7 cellular contexts compared by ENCODE assay signal in the genomic region with DNA sequence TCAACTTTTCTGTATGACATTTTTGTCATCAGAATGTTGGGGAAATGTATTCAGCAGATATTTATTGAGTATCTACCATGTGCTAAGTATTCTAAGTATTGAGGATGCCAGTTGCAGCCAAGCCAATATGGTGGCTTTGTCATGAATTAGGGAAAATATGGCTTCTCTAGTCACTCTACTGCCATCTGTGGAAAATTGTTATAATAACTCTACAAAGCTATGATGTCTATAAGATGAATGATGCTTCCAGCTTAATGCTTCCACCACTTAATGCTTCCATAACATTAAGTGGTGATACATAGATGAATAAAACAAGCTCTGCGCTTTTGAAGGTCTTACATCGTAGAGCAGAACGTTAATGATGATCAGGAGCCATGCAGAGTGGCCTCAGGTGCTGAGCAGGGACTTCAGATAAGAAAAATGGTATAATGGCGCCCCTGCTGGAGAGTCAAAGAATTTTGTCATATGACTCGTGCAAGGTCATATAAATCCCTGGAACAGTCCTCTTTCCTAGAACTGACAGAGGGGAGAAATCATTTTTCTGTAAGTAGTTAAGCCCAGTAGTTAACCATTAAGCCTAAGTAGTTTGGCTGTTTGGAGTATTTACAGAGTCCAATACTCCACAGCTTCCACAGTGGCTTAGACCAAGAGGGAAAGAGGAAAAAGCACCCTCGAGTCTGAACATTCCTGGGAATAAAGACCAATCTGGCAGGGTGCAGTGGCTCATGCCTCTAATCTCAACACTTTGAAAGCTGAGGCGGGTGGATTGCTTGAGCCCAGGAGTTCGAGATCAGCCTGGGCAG. TPM values are rescaled to one million over a fixed set of nuclear protein-coding genes. Genes with fewer than 3 reads are reported as not detected.
DNase-seq lines count a peak whose midpoint lies in the region; ATAC-seq, FAIRE-seq and TF ChIP-seq lines count a peak whose summit lies in the region.

No MANE protein-coding gene starts in this region.

- H3K27ac Mint-ChIP-seq in astrocyte (ENCODE audit: unreplicated experiment), result no peak overlapping the region

- H3K4me1 ChIP-seq in astrocyte (ENCODE audit: insufficient read depth, low read length) (peaks cover 19% of the 10 kb centered on the region), left lung (peaks cover 0 to 37% of the 10 kb centered on the region in 2 donors), testis (no peaks in the 10 kb centered on the region)

- H3K9me3 ChIP-seq in astrocyte (ENCODE audit: insufficient read depth, low read depth, low read length) (no peaks in the 10 kb centered on the region), left lung (no peaks in the 10 kb centered on the region), testis (no peaks in the 10 kb centered on the region)

- DNase-seq in GM12864 (ENCODE audit: low read depth) (no peak), NCI-H1105 (lab: John Stamatoyannopoulos, UW) (peak; percentile 51), SW480 (ENCODE audit: low spot score) (peak; percentile 68), astrocyte (ENCODE audit: low read depth) (peak; percentile 14), left lung (no peak), testis (peak; percentile 39)

- H3K9ac ChIP-seq in astrocyte (ENCODE audit: low read length), result no peak overlapping the region

- H3K27me3 ChIP-seq in astrocyte (ENCODE audit: insufficient read depth, low read length) (no peaks in the 10 kb centered on the region), left lung (no peaks in the 10 kb centered on the region), testis (no peaks in the 10 kb centered on the region)

- peak; percentile 77 for ATAC-seq in left lung
- ATAC-seq in GM18861 (IDR thresholded peaks at IDR 0.05; ENCODE audit: unreplicated experiment), result no peak

- H3K27me3 Mint-ChIP-seq in astrocyte (ENCODE audit: low read depth, unreplicated experiment), result peaks cover 2% of the 10 kb centered on the region

- H3K9me3 Mint-ChIP-seq in astrocyte (ENCODE audit: unreplicated experiment), result no peaks in the 10 kb centered on the region

- H3K27ac ChIP-seq in astrocyte (ENCODE audit: low read depth, low read length) (no peak overlapping the region), left lung (peak overlapping the region in 1 of 2 donors; percentile 72), testis (no peak overlapping the region)

- 68 to 69% methylated on average over 8 of the region's 8 CpGs for WGBS in testis, 2 donors

- no peaks in the 10 kb centered on the region for H3K36me3 ChIP-seq in astrocyte (ENCODE audit: insufficient read depth, low read length)
- H3K36me3 ChIP-seq in left lung, result no peaks in the 10 kb centered on the region
- no peaks in the 10 kb centered on the region for H3K36me3 ChIP-seq in testis (ENCODE audit: low read depth, missing control alignments)

- peaks cover 9% of the 10 kb centered on the region for H3K4me1 Mint-ChIP-seq in astrocyte (ENCODE audit: low read depth, unreplicated experiment)

- H3K4me3 Mint-ChIP-seq in astrocyte (ENCODE audit: unreplicated experiment), result no peak overlapping the region

- H3K36me3 Mint-ChIP-seq in astrocyte (ENCODE audit: low read depth, unreplicated experiment), result no peaks in the 10 kb centered on the region

- no peak for TF ChIP-seq POLR2A in testis (IDR thresholded peaks at IDR 0.05)

- no peak overlapping the region for H3K4me2 ChIP-seq in astrocyte (ENCODE audit: low read length)

- peak; percentile 66 for TF ChIP-seq CTCF in GM12864 (IDR thresholded peaks at IDR 0.05; ENCODE audit: low read depth, low read length, missing control alignments)
- peak; percentile 63 for TF ChIP-seq CTCF in astrocyte (IDR thresholded peaks at IDR 0.05; ENCODE audit: insufficient read depth, low read depth, low read length)
- peak; percentile 45 to 50 for TF ChIP-seq CTCF in left lung (IDR thresholded peaks at IDR 0.05)
- TF ChIP-seq CTCF in testis (IDR thresholded peaks at IDR 0.05), result peak; percentile 44 to 58 (median 46)

- H3K4me3 ChIP-seq in GM12864 (ENCODE audit: low read depth, low read length) (no peak overlapping the region), astrocyte (ENCODE audit: insufficient read depth, low read depth, low read length) (no peak overlapping the region), left lung (no peak overlapping the region), testis (no peak overlapping the region)

- no peak for FAIRE-seq in astrocyte (lab: Jason Lieb, UNC)

- no peaks in the 10 kb centered on the region for H4K20me1 ChIP-seq in astrocyte (ENCODE audit: insufficient read depth, low read length)

- intact Hi-C loops in left lung (cut with DNase I) (no loop called here), testis (cut with DNase I; ENCODE audit: low total_unique reads) (no loop called here)

- no peak overlapping the region for H2AFZ ChIP-seq in astrocyte (ENCODE audit: low read depth, low read length)

- no peaks in the 10 kb centered on the region for H3K79me2 ChIP-seq in astrocyte (ENCODE audit: insufficient read depth, low read length)

RNA-seq across cellular contexts. Expression of gene TMIGD1, which starts 2.7 kb away (rescaled TPM):
- not detected in 2 replicates for total RNA-seq in astrocyte
- not detected for total RNA-seq in left lung
- total RNA-seq in testis, result not detected
- not detected for polyA plus RNA-seq in testis (ENCODE audit: insufficient read depth, low read depth, low replicate concordance)

RNA-seq across cellular contexts. Expression of gene CPD, which starts 42.2 kb away (rescaled TPM):
- total RNA-seq in astrocyte, result 51.2 and 55.2 TPM in 2 replicates
- 100 to 1,000 TPM in 1 of 2 donors, 10 to 100 TPM in 1; 74.4 to 124 TPM for total RNA-seq in left lung
- total RNA-seq in testis, result 100 to 1,000 TPM; 134 to 194 TPM
- 108 TPM for polyA plus RNA-seq in testis (ENCODE audit: insufficient read depth, low read depth, low replicate concordance)

RNA-seq across cellular contexts. Expression of gene BLMH, which starts 44.8 kb away (rescaled TPM):
- total RNA-seq in astrocyte (36.2 TPM in 2 replicates), left lung (10 to 100 TPM; 30.0 to 34.8 TPM), testis (10 to 100 TPM; 46.9 to 54.9 TPM)
- polyA plus RNA-seq in testis (ENCODE audit: insufficient read depth, low read depth, low replicate concordance), result 36.4 TPM

Comparison
In these comparisons a context has a peak if more than half of its experiments do, and no peak if none do; other contexts are left out.
1. DNase-seq: peak in NCI-H1105 (single experiment), SW480 (single experiment), astrocyte (single experiment) and testis (single experiment); none in GM12864 (single experiment) and left lung (0 of 2).
2. Peak in every context shown above with its lines, with median percentiles within 50 percentile points of each other: CTCF ChIP-seq.